In the genomic region with DNA sequence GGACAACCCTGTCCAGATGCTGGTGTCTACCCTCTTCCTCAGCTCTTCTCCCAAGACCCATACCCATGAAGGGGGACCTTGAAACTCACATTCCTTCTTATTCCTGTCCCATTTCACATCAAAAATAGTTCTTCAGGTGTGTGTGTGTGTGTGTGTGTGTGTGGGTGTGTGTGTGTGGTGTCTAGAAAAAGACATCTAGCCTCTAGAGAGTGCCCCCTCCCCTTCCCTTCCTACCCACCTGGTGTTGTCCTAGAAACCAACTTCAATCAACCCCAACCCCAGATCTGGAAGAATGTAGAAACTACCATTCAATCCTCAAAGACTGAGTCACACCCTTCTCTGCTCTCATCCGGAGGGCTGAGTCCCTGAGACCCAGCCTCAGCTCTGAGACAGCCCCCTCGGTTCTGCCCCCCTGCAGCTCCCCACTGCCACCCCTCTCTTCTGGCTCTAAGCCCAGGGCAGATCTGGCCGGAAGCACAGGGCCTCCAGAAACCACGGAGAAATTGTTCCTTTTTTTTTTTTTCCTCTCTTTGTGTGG, we compare ENCODE assay signal across 8 cellular contexts. TPM values are rescaled to one million over a fixed set of nuclear protein-coding genes. Genes with fewer than 3 reads are reported as not detected.
DNase-seq lines count a peak whose midpoint lies in the region; ATAC-seq, FAIRE-seq and TF ChIP-seq lines count a peak whose summit lies in the region.

No MANE protein-coding gene starts in this region.

- CTCF ChIA-PET in HEK293 (lab: Yijun Ruan, JAX) (interaction anchor here (0.6 to 17.4 kb wide), 12 partner anchors 8 to 454 kb away, joined by 3 to 203 read pairs (median 4); a partner anchor contains a TSS), endothelial cell of umbilical vein (lab: Charles Lee) (interaction anchor here (1.1 to 6.8 kb wide), 8 partner anchors 11 to 222 kb away, joined by 3 to 114 read pairs (median 4); a partner anchor contains a TSS)

- no peaks in the 10 kb centered on the region for H3K27me3 Mint-ChIP-seq in T-helper 17 cell

- peak overlapping the region; percentile 80 for H3K4me3 Mint-ChIP-seq in T-helper 17 cell

- H3K4me1 ChIP-seq in HEK293 (ENCODE audit: control insufficient read depth, insufficient read depth, low read length) (peaks cover 10% of the 10 kb centered on the region; the same call in 1 of the 2 replicates), endothelial cell of umbilical vein (ENCODE audit: control insufficient read depth, extremely low read depth, insufficient read depth, low read length) (peaks cover 25% of the 10 kb centered on the region), urinary bladder (ENCODE audit: insufficient read depth) (no peaks in the 10 kb centered on the region)

- 0 out of 2 replicates have a peak overlapping the region, but pooled peaks have one; percentile 4 for H3K27ac ChIP-seq in HEK293 (ENCODE audit: extremely low read depth, low read depth, low read length)
- H3K27ac ChIP-seq in endothelial cell of umbilical vein (ENCODE audit: insufficient read depth, low read depth, low read length), result no peak overlapping the region
- peak overlapping the region; percentile 28 for H3K27ac ChIP-seq in urinary bladder (ENCODE audit: low read depth)

- 2% methylated on average over 4 of the region's 4 CpGs for WGBS in urinary bladder

- no peaks in the 10 kb centered on the region for H4K20me1 ChIP-seq in endothelial cell of umbilical vein (replicated peaks; ENCODE audit: control insufficient read depth, extremely low read depth, insufficient read depth, low read length)

- no peaks in the 10 kb centered on the region for H3K79me2 ChIP-seq in endothelial cell of umbilical vein (ENCODE audit: control insufficient read depth, insufficient read depth, low read length)

- TF ChIP-seq CTCF in HEK293 (tag by site-specific recombination; IDR thresholded peaks at IDR 0.05) (no peak), endothelial cell of umbilical vein (IDR thresholded peaks at IDR 0.05; ENCODE audit: extremely low read depth in 1 of 2, insufficient read depth in 1 of 2, low read depth in 1 of 2, low read length in 2 of 2) (no peak)

- POLR2A ChIA-PET in HEK293 (lab: Yijun Ruan, JAX) (interaction anchor here (0.6 to 2.8 kb wide), 4 partner anchors 11 to 50 kb away, joined by 5 to 15 read pairs (median 6); a partner anchor contains a TSS), endothelial cell of umbilical vein (lab: Charles Lee) (interaction anchor here (1.3 kb wide), 1 partner anchor 109 kb away, joined by 6 read pairs; no protein-coding TSS in a partner anchor)

- no peaks in the 10 kb centered on the region for H3K36me3 Mint-ChIP-seq in T-helper 17 cell (ENCODE audit: low read depth)

- peaks cover 0 to 3% of the 10 kb centered on the region in 2 experiments for H3K27me3 ChIP-seq in endothelial cell of umbilical vein (ENCODE audit: control insufficient read depth in 2 of 2, insufficient read depth in 2 of 2, low read length in 2 of 2)

- intact Hi-C loops in endothelial cell of umbilical vein (cut with micrococcal nuclease), result no loop called here

- no TSS peak for BruUV-seq in endothelial cell of umbilical vein (replicated peaks; lab: Mats Ljungman, UMichigan)

- no peak overlapping the region for H3K4me2 ChIP-seq in endothelial cell of umbilical vein (ENCODE audit: insufficient read depth, low read length)

- no peak for TF ChIP-seq POLR2A in endothelial cell of umbilical vein (IDR thresholded peaks at IDR 0.05; ENCODE audit: low read depth, low read length)

- ATAC-seq in T-helper 17 cell (peak; percentile 58), esophagus mucosa (no peak), GM21381 (IDR thresholded peaks at IDR 0.05; ENCODE audit: unreplicated experiment) (no peak), GM21526 (IDR thresholded peaks at IDR 0.05; ENCODE audit: low FRiP score, unreplicated experiment) (no peak)

- no peak overlapping the region for H3K4me3 ChIP-seq in HEK293 (ENCODE audit: low read depth, low read length)
- H3K4me3 ChIP-seq in endothelial cell of umbilical vein (replicated peaks in 1 of 3; ENCODE audit: insufficient read depth in 1 of 3, low read depth in 1 of 3, low read length in 3 of 3), result no peak overlapping the region
- no peak overlapping the region for H3K4me3 ChIP-seq in urinary bladder (ENCODE audit: low read depth, low read length)

- DNase-seq in AG08396 (ENCODE audit: low spot score) (peak; percentile 59), T-helper 17 cell (peak in 1 of 3 donors; percentile 55), endothelial cell of umbilical vein (ENCODE audit: low read depth, low spot score) (no peak)

- no peaks in the 10 kb centered on the region for H3K9me3 ChIP-seq in HEK293 (ENCODE audit: control insufficient read depth, insufficient read depth, low read depth, low read length)
- no peaks in the 10 kb centered on the region for H3K9me3 ChIP-seq in T-helper 17 cell (ENCODE audit: control insufficient read depth, low read length, poor library complexity, severe bottlenecking)
- no peaks in the 10 kb centered on the region for H3K9me3 ChIP-seq in endothelial cell of umbilical vein (replicated peaks; ENCODE audit: control insufficient read depth, insufficient read depth, low read length)

- H3K9me1 ChIP-seq in endothelial cell of umbilical vein (replicated peaks; ENCODE audit: control insufficient read depth, extremely low read depth, insufficient read depth, low read length), result no peaks in the 10 kb centered on the region

- peak overlapping the region; percentile 70 for H2AFZ ChIP-seq in endothelial cell of umbilical vein (ENCODE audit: low read depth, low read length)

- H3K36me3 ChIP-seq in HEK293 (ENCODE audit: control insufficient read depth in 2 of 2, insufficient read depth in 1 of 2, low read length in 2 of 2) (no peaks in the 10 kb centered on the region), endothelial cell of umbilical vein (ENCODE audit: control insufficient read depth in 2 of 2, extremely low read depth in 1 of 2, insufficient read depth in 2 of 2, low read length in 2 of 2) (no peaks in the 10 kb centered on the region), urinary bladder (ENCODE audit: insufficient read depth) (no peaks in the 10 kb centered on the region)

- dilution Hi-C loops in endothelial cell of umbilical vein (cut with MboI; ENCODE audit: extremely low pct_ligation_motif_present, low sequenced_read_pairs), result no loop called here

- H3K27ac Mint-ChIP-seq in T-helper 17 cell, result peak overlapping the region; percentile 95

- peaks cover 54% of the 10 kb centered on the region for H3K4me1 Mint-ChIP-seq in T-helper 17 cell

- FAIRE-seq in endothelial cell of umbilical vein (lab: Jason Lieb, UNC), result peak; percentile 78

- peak overlapping the region; percentile 29 for H3K9ac ChIP-seq in endothelial cell of umbilical vein (replicated peaks; ENCODE audit: extremely low read depth, insufficient read depth, low read length)

TF ChIP-seq in HEK293, 187 proteins besides CTCF, POLR2A, EP300 and RAD21 (continues in another document):
- TF ChIP-seq RBAK (tag by site-specific recombination; IDR thresholded peaks at IDR 0.05), result no peak

RNA-seq across cellular contexts. Expression of a gene that starts 3.5 kb away (rescaled TPM):
- total RNA-seq in T-helper 17 cell (10 to 100 TPM; 46.4 to 63.1 TPM), endothelial cell of umbilical vein (0.35 TPM in 1 of 2 replicates, not detected in the other), urinary bladder (4.3 TPM), esophagus mucosa (4.1 TPM)
- polyA plus RNA-seq in endothelial cell of umbilical vein (0.27 and 0.29 TPM in 2 replicates), urinary bladder (14.3 TPM)
- polyA plus RNA-seq in endothelial cell of umbilical vein (2011; cell fraction: cytosol; rRNA removed), result 0.14 and 0.16 TPM in 2 replicates
- polyA plus RNA-seq in endothelial cell of umbilical vein (2011; cell fraction: nucleus; rRNA removed), result 0.22 and 0.76 TPM in 2 replicates
- 0.26 TPM in 1 of 2 replicates, not detected in the other for polyA plus RNA-seq in endothelial cell of umbilical vein (2012)
- 0.41 and 0.42 TPM in 2 replicates for polyA minus RNA-seq in endothelial cell of umbilical vein
- 26.3 TPM for polyA minus RNA-seq in endothelial cell of umbilical vein (2011; cell fraction: cytosol; rRNA and poly(A)+ RNA removed)
- not detected in 2 replicates for polyA minus RNA-seq in endothelial cell of umbilical vein (2011; cell fraction: nucleus; rRNA and poly(A)+ RNA removed)

RNA-seq across cellular contexts. Expression of a gene that starts 22.5 kb away (rescaled TPM):
- total RNA-seq in T-helper 17 cell (10 to 100 TPM; 35.6 to 44.4 TPM), endothelial cell of umbilical vein (45.0 and 53.3 TPM in 2 replicates), urinary bladder (12.5 TPM), esophagus mucosa (22.3 TPM)
- polyA plus RNA-seq in endothelial cell of umbilical vein (25.5 and 26.4 TPM in 2 replicates), urinary bladder (29.6 TPM)
- 14.2 and 18.4 TPM in 2 replicates for polyA plus RNA-seq in endothelial cell of umbilical vein (2011; cell fraction: cytosol; rRNA removed)
- polyA plus RNA-seq in endothelial cell of umbilical vein (2011; cell fraction: nucleus; rRNA removed), result 57.7 and 62.5 TPM in 2 replicates
- 23.0 and 31.6 TPM in 2 replicates for polyA plus RNA-seq in endothelial cell of umbilical vein (2012)
- 14.6 and 23.5 TPM in 2 replicates for polyA minus RNA-seq in endothelial cell of umbilical vein
- polyA minus RNA-seq in endothelial cell of umbilical vein (2011; cell fraction: cytosol; rRNA and poly(A)+ RNA removed), result 14.7 TPM
- polyA minus RNA-seq in endothelial cell of umbilical vein (2011; cell fraction: nucleus; rRNA and poly(A)+ RNA removed), result 21.9 and 27.0 TPM in 2 replicates

RNA-seq across cellular contexts. Expression of a gene that starts 25.0 kb away (rescaled TPM):
- total RNA-seq in T-helper 17 cell, result under 1 TPM in 1 of 2 donors, not detected in 1; 0.45 TPM
- total RNA-seq in endothelial cell of umbilical vein, result not detected in 2 replicates
- polyA plus RNA-seq in endothelial cell of umbilical vein, result 0.11 and 0.28 TPM in 2 replicates
- 0.08 and 0.12 TPM in 2 replicates for polyA plus RNA-seq in endothelial cell of umbilical vein (2011; cell fraction: cytosol; rRNA removed)
- 0.29 and 0.34 TPM in 2 replicates for polyA plus RNA-seq in endothelial cell of umbilical vein (2011; cell fraction: nucleus; rRNA removed)
- polyA plus RNA-seq in endothelial cell of umbilical vein (2012), result 0.16 and 0.25 TPM in 2 replicates
- not detected in 2 replicates for polyA minus RNA-seq in endothelial cell of umbilical vein
- not detected for polyA minus RNA-seq in endothelial cell of umbilical vein (2011; cell fraction: cytosol; rRNA and poly(A)+ RNA removed)
- polyA minus RNA-seq in endothelial cell of umbilical vein (2011; cell fraction: nucleus; rRNA and poly(A)+ RNA removed), result not detected in 2 replicates
- 0.58 TPM for total RNA-seq in urinary bladder
- polyA plus RNA-seq in urinary bladder, result 1.3 TPM
- 18.0 TPM for total RNA-seq in esophagus mucosa

RNA-seq across cellular contexts. Expression of a gene that starts 49.9 kb away (rescaled TPM):
- total RNA-seq in T-helper 17 cell (1 to 10 TPM; 4.4 to 6.9 TPM), endothelial cell of umbilical vein (6.0 and 10.7 TPM in 2 replicates), urinary bladder (54.0 TPM), esophagus mucosa (5.3 TPM)
- polyA plus RNA-seq in endothelial cell of umbilical vein (1.4 and 1.9 TPM in 2 replicates), urinary bladder (3.1 TPM)
- 1.7 TPM in 2 replicates for polyA plus RNA-seq in endothelial cell of umbilical vein (2011; cell fraction: cytosol; rRNA removed)
- 6.5 and 6.9 TPM in 2 replicates for polyA plus RNA-seq in endothelial cell of umbilical vein (2011; cell fraction: nucleus; rRNA removed)
- polyA plus RNA-seq in endothelial cell of umbilical vein (2012), result 4.0 and 5.0 TPM in 2 replicates
- 4.7 and 5.4 TPM in 2 replicates for polyA minus RNA-seq in endothelial cell of umbilical vein
- polyA minus RNA-seq in endothelial cell of umbilical vein (2011; cell fraction: cytosol; rRNA and poly(A)+ RNA removed), result 4.4 TPM
- polyA minus RNA-seq in endothelial cell of umbilical vein (2011; cell fraction: nucleus; rRNA and poly(A)+ RNA removed), result 7.6 and 12.2 TPM in 2 replicates

Comparison
In these comparisons a context has a peak if more than half of its experiments do, and no peak if none do; other contexts are left out.
1. RNA of a gene that starts 25.0 kb away (total RNA-seq): 18.0 TPM in esophagus mucosa (single experiment); 0.58 TPM in urinary bladder (single experiment), 0.45 TPM in T-helper 17 cell and not detected in endothelial cell of umbilical vein; every median in the first group is over 10 times any median in the second.